25 cellular contexts compared by ENCODE assay signal in the genomic region with DNA sequence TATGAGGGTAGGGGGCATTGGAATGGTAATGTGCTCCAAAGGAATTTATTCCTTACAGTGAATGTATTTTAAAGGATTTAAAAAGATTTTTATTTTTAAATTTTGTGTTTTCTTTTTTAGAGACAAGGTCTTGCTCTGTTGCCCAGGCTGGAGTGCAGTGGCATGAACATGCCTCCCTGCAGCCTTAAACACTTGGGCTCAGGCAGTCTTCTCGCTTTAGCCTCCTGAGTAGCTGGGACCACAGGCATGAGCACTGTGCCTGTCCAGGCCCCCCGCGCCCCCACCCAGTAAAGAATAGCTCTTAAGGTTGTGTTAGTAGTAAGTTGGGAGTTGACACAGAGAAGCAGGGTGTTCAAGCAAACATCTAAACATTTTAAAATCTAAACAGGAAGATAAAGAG. TPM values are rescaled to one million over a fixed set of nuclear protein-coding genes. Genes with fewer than 3 reads are reported as not detected.
DNase-seq lines count a peak whose midpoint lies in the region; ATAC-seq, FAIRE-seq and TF ChIP-seq lines count a peak whose summit lies in the region.
"Had no signal": no experiment of that assay in that cellular context is flagged by ENCODE, and none has a peak within 500 bp of the region (broad histone marks: within the 10 kb centered on the region; RNA-seq: fewer than 3 reads in every experiment).

No MANE protein-coding gene starts in this region.

- peak overlapping the region; percentile 79 for H2BK12ac ChIP-seq in trophoblast cell (ENCODE audit: low read length)

- H2AFZ ChIP-seq in GM23338 (no peak overlapping the region), trophoblast cell (ENCODE audit: insufficient read depth, low read length, poor library complexity) (no peak overlapping the region)

- no peak overlapping the region for H3K23ac ChIP-seq in trophoblast cell (ENCODE audit: low read length)

- peak overlapping the region; percentile 33 for H3K4me3 Mint-ChIP-seq in GM23338
- H3K4me3 Mint-ChIP-seq: activated CD4-positive, alpha-beta T cell treated with anti-CD3 and anti-CD28 coated beads for 36 hours; activated naive CD4-positive, alpha-beta T cell treated with anti-CD3 and anti-CD28 coated beads, Interleukin-2, amount 10 ng/mL, durations not matched to agents 7 days and 5 days; activated T-cell treated with anti-CD3 and anti-CD28 coated beads, Interleukin-2, amount 50 U/mL, for 4 hours; T-helper 1 cell treated with Interleukin-12 subunit alpha and Interleukin-12 subunit beta and Interleukin-4 antibody, amounts not matched to agents 30 μg/mL and 1 μg/mL, for 36 hours had no signal

- H3K4me1 Mint-ChIP-seq in GM23338 = peaks cover 86% of the 10 kb centered on the region
- H3K4me1 Mint-ChIP-seq: activated naive CD4-positive, alpha-beta T cell treated with anti-CD3 and anti-CD28 coated beads, Interleukin-2, amount 10 ng/mL, durations not matched to agents 7 days and 5 days had no signal

- peak overlapping the region; percentile 90 for H3K4ac ChIP-seq in trophoblast cell (ENCODE audit: low read depth, low read length)

- H3K36me3 ChIP-seq in GM23338 (ENCODE audit: insufficient read depth) (no peaks in the 10 kb centered on the region), iPS-20b (ENCODE audit: insufficient read depth, low read depth, low read length) (no peaks in the 10 kb centered on the region), trophoblast cell (ENCODE audit: control insufficient read depth in 1 of 2, insufficient read depth in 2 of 2, low read length in 2 of 2) (no peaks in the 10 kb centered on the region)
- H3K36me3 ChIP-seq: upper lobe of right lung had no signal

- WGBS in trophoblast cell (ENCODE audit: extremely low coverage, insufficient coverage, insufficient read length) = no CpG with 5 or more reads among the region's 3 CpGs

- H4K91ac ChIP-seq in trophoblast cell (ENCODE audit: low read depth, low read length) = peak overlapping the region; percentile 78

- peak overlapping the region; percentile 50 for H2BK5ac ChIP-seq in trophoblast cell (ENCODE audit: low read depth, low read length, poor library complexity)

- H3K9me3 Mint-ChIP-seq in GM23338 = peaks cover 2% of the 10 kb centered on the region; the same call in 1 of the 3 replicates
- H3K9me3 Mint-ChIP-seq: activated naive CD4-positive, alpha-beta T cell treated with anti-CD3 and anti-CD28 coated beads, Interleukin-2, amount 10 ng/mL, durations not matched to agents 7 days and 5 days; activated T-cell treated with anti-CD3 and anti-CD28 coated beads, Interleukin-2, amount 50 U/mL, for 4 hours; T-helper 1 cell treated with Interleukin-12 subunit alpha and Interleukin-12 subunit beta and Interleukin-4 antibody, amounts not matched to agents 30 μg/mL and 1 μg/mL, for 36 hours had no signal

- peak overlapping the region; percentile 55 for H4K8ac ChIP-seq in trophoblast cell (ENCODE audit: low read depth, low read length)

- no peaks in the 10 kb centered on the region; the same call in 1 of the 2 replicates for H3F3A ChIP-seq in GM23338 (replicated peaks; ENCODE audit: low read depth)

- no peak for FAIRE-seq in GM12891 (lab: Jason Lieb, UNC)
- FAIRE-seq: GM12878, HepG2 had no signal

- H3K18ac ChIP-seq in trophoblast cell (ENCODE audit: low read length) = peak overlapping the region; percentile 69

- ATAC-seq in GM23338 = peak; percentile 53
- no peak for ATAC-seq in GM19324 (IDR thresholded peaks at IDR 0.05; ENCODE audit: low FRiP score, unreplicated experiment)
- ATAC-seq: activated CD4-positive, alpha-beta T cell treated with anti-CD3 and anti-CD28 coated beads for 36 hours; activated T-cell treated with anti-CD3 and anti-CD28 coated beads, Interleukin-2, amount 50 U/mL, for 4 hours; GM12878; HepG2; sciatic nerve; upper lobe of right lung had no signal

- peak overlapping the region; percentile 78 for H3K14ac ChIP-seq in trophoblast cell (ENCODE audit: low read length)

- no peak overlapping the region for H4K12ac ChIP-seq in trophoblast cell (ENCODE audit: low read depth, low read length)

- H3K9ac ChIP-seq in iPS-20b (ENCODE audit: low read depth, low read length) (peak overlapping the region; percentile 63; the same call in 1 of the 2 replicates), trophoblast cell (ENCODE audit: low read length) (no peak overlapping the region)
- H3K9ac ChIP-seq: BLaER1 had no signal

- peaks cover 2% of the 10 kb centered on the region for H3K79me1 ChIP-seq in trophoblast cell (ENCODE audit: low read length)

- peak overlapping the region; percentile 96 for H3K27ac ChIP-seq in GM23338 (ENCODE audit: low read depth)
- H3K27ac ChIP-seq in iPS-20b (ENCODE audit: low read length) = peak overlapping the region; percentile 69
- peak overlapping the region; percentile 21 for H3K27ac ChIP-seq in trophoblast cell (ENCODE audit: low read depth, low read length)
- H3K27ac ChIP-seq: BLaER1, epithelial cell of prostate, upper lobe of right lung had no signal

- peaks cover 15% of the 10 kb centered on the region for H3K27me3 Mint-ChIP-seq in GM23338 (ENCODE audit: insufficient read depth, low read depth, poor library complexity)
- H3K27me3 Mint-ChIP-seq: activated naive CD4-positive, alpha-beta T cell treated with anti-CD3 and anti-CD28 coated beads, Interleukin-2, amount 10 ng/mL, durations not matched to agents 7 days and 5 days had no signal

- H3K4me2 ChIP-seq in GM23338 = peak overlapping the region; percentile 44
- H3K4me2 ChIP-seq in trophoblast cell (ENCODE audit: low read length) = no peak overlapping the region

- H3K27ac Mint-ChIP-seq in GM23338 = peak overlapping the region; percentile 95
- H3K27ac Mint-ChIP-seq: activated CD4-positive, alpha-beta T cell treated with anti-CD3 and anti-CD28 coated beads for 36 hours; activated naive CD4-positive, alpha-beta T cell treated with anti-CD3 and anti-CD28 coated beads, Interleukin-2, amount 10 ng/mL, durations not matched to agents 7 days and 5 days; T-helper 1 cell treated with Interleukin-12 subunit alpha and Interleukin-12 subunit beta and Interleukin-4 antibody, amounts not matched to agents 30 μg/mL and 1 μg/mL, for 36 hours had no signal

- H4K20me1 ChIP-seq in GM23338 (replicated peaks; ENCODE audit: insufficient read depth) = no peaks in the 10 kb centered on the region

- peaks cover 2% of the 10 kb centered on the region; the same call in 1 of the 2 replicates for H3K9me2 ChIP-seq in GM23338 (ENCODE audit: insufficient read depth)

- DNase-seq in GM23338 (ENCODE audit: low spot score) (no peak), astrocyte of the hippocampus (ENCODE audit: low read depth, low spot score) (peak; percentile 24), trophoblast cell (no peak), NCI-H748 (lab: John Stamatoyannopoulos, UW; ENCODE audit: unreplicated experiment) (no peak), HK-2 (ENCODE audit: unreplicated experiment) (no peak), GM12891 (ENCODE audit: insufficient read length, low spot score) (no peak)
- DNase-seq: activated CD4-positive, alpha-beta T cell treated with anti-CD3 and anti-CD28 coated beads for 36 hours; activated naive CD4-positive, alpha-beta T cell treated with anti-CD3 and anti-CD28 coated beads, Interleukin-2, amount 10 ng/mL, durations not matched to agents 7 days and 5 days; activated T-cell treated with anti-CD3 and anti-CD28 coated beads, Interleukin-2, amount 50 U/mL, for 4 hours; Caco-2; central memory CD4-positive, alpha-beta T cell; H7; NCI-H1048; NCI-H187 treated with DMSO at 0.1 percent for 48 hours; stimulated activated CD8-positive, alpha-beta memory T cell treated with anti-CD3 and anti-CD28 coated beads, Interleukin-4, amount 100 ng/mL, for 48 hours; upper lobe of right lung had no signal

- H3K4me1 ChIP-seq in GM23338 (ENCODE audit: insufficient read depth) (peaks cover 70% of the 10 kb centered on the region), iPS-20b (ENCODE audit: insufficient read depth, low read length) (peaks cover 79% of the 10 kb centered on the region), trophoblast cell (ENCODE audit: control insufficient read depth in 1 of 2, insufficient read depth in 2 of 2, low read length in 2 of 2) (peaks cover 6 to 10% of the 10 kb centered on the region in 2 experiments)

- peak overlapping the region; percentile 71 for H2BK120ac ChIP-seq in trophoblast cell (ENCODE audit: insufficient read depth, low read length, poor library complexity)

- H3K36me3 Mint-ChIP-seq in GM23338 (ENCODE audit: low read depth) = peaks cover 31% of the 10 kb centered on the region
- H3K36me3 Mint-ChIP-seq: activated naive CD4-positive, alpha-beta T cell treated with anti-CD3 and anti-CD28 coated beads, Interleukin-2, amount 10 ng/mL, durations not matched to agents 7 days and 5 days had no signal

- peaks cover 94% of the 10 kb centered on the region for H3K79me2 ChIP-seq in GM23338 (replicated peaks; ENCODE audit: insufficient read depth)
- H3K79me2 ChIP-seq in trophoblast cell (ENCODE audit: control insufficient read depth, insufficient read depth, low read length, poor library complexity) = peaks cover 10% of the 10 kb centered on the region

- TF ChIP-seq POLR2A in GM12891 (IDR thresholded peaks at IDR 0.05; ENCODE audit: low read depth, low read length) = no peak

- no peak for TF ChIP-seq CTCF in GM23338 (conservative IDR thresholded peaks at IDR 0.05; ENCODE audit: low read depth in 2 of 2)

- H2AK5ac ChIP-seq in trophoblast cell (ENCODE audit: low read length) = no peak overlapping the region

- H3K4me3 ChIP-seq in GM23338 (peak overlapping the region; percentile 17), iPS-20b (ENCODE audit: low read length) (peak overlapping the region; percentile 54; the same call in 1 of the 2 replicates), trophoblast cell (ENCODE audit: low read depth, low read length) (no peak overlapping the region)
- H3K4me3 ChIP-seq: BLaER1, GM12878, mucosa of descending colon, upper lobe of right lung had no signal

- H3K27me3 ChIP-seq in GM23338 (ENCODE audit: insufficient read depth) = no peaks in the 10 kb centered on the region
- H3K27me3 ChIP-seq in iPS-20b (ENCODE audit: insufficient read depth, low read length) = no peaks in the 10 kb centered on the region
- H3K27me3 ChIP-seq in trophoblast cell (ENCODE audit: insufficient read depth, low read length) = no peaks in the 10 kb centered on the region
- H3K27me3 ChIP-seq: BLaER1, upper lobe of right lung had no signal

- H3K9me3 ChIP-seq in iPS-20b (ENCODE audit: insufficient read depth, low read depth, low read length) (no peaks in the 10 kb centered on the region), trophoblast cell (ENCODE audit: insufficient read depth, low read depth, low read length) (no peaks in the 10 kb centered on the region)
- H3K9me3 ChIP-seq: Caco-2, mucosa of descending colon, upper lobe of right lung had no signal

TF ChIP-seq in GM12891, 5 proteins besides CTCF, POLR2A, EP300 and RAD21 (continues in another document):
- TF ChIP-seq POU2F2 (IDR thresholded peaks at IDR 0.05; ENCODE audit: low read depth, low read length) (no peak), SPI1 (IDR thresholded peaks at IDR 0.05; ENCODE audit: low read depth, low read length) (no peak), TAF1 (IDR thresholded peaks at IDR 0.05; ENCODE audit: low read depth, low read length) (no peak), PAX5 (IDR thresholded peaks at IDR 0.05; ENCODE audit: insufficient read depth, low read length, severe bottlenecking) (no peak)

RNA-seq across cellular contexts. Expression of gene PHLPP1, which starts 36.6 kb away (rescaled TPM):
- 72.5 and 73.6 TPM in 2 replicates for total RNA-seq in GM23338 (2014; rRNA removed; shearing (Covaris generic))
- polyA plus RNA-seq in GM23338 (2016; fragmentation: Nextera tagmentation; extraction: Ambion mirVana) = 15.7 and 16.3 TPM in 2 replicates
- 29.4 and 30.9 TPM in 2 replicates for polyA plus RNA-seq in trophoblast cell (2013)
- 4.2 TPM for polyA plus RNA-seq in GM12891 (2012; ENCODE audit: low read depth, missing spikeins)

Comparison
In these comparisons a context has a peak if more than half of its experiments do, and no peak if none do; other contexts are left out.
1. H3K27ac ChIP-seq: peak in every context shown above with its lines; median percentile 96 in GM23338; 69 in iPS-20b; 21 in trophoblast cell.